Comparison of ENCODE assay signal across 9 cellular contexts in the genomic region with DNA sequence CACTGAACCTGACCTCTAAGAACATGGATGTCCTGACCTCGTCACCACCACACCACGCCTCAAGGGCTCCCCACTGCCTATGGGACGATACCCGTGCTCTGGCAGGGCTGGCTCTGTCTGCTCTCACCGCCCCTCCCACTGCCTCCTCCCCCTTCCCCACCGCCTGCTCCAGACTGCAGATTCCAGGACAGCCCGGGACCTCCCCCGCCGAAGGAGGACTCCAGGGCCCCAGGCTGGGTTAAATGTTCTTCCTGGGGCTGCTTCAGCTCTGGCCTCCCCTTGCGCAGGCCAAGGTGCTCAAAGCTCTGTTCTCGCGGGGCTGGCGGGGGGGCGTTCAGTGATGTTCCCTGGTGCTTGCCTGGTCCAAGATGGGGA. TPM values are rescaled to one million over a fixed set of nuclear protein-coding genes. Genes with fewer than 3 reads are reported as not detected.
A peak's percentile ranks its signal among the peaks of the same experiment; 100 is the strongest.
DNase-seq lines count a peak whose midpoint lies in the region; ATAC-seq and TF ChIP-seq lines count a peak whose summit lies in the region.
"Had no signal": no experiment of that assay in that cellular context is flagged by ENCODE, and none has a peak within 500 bp of the region (broad histone marks: within the 10 kb centered on the region; RNA-seq: fewer than 3 reads in every experiment).

No MANE protein-coding gene starts in this region.

- peak overlapping the region; percentile 13 for H3K4ac ChIP-seq in trophoblast cell (ENCODE audit: low read depth, low read length)

- peak overlapping the region; percentile 35 for H3K14ac ChIP-seq in trophoblast cell (ENCODE audit: low read length)

- peak overlapping the region; percentile 78 for H3K4me2 ChIP-seq in trophoblast cell (ENCODE audit: low read length)

- H4K12ac ChIP-seq in trophoblast cell (ENCODE audit: low read depth, low read length), result peak overlapping the region; percentile 5

- peak overlapping the region; percentile 23 for H2AFZ ChIP-seq in trophoblast cell (ENCODE audit: insufficient read depth, low read length, poor library complexity)

- peak overlapping the region; percentile 63 for H4K8ac ChIP-seq in trophoblast cell (ENCODE audit: low read depth, low read length)

- H2BK12ac ChIP-seq in trophoblast cell (ENCODE audit: low read length), result no peak overlapping the region

- H3K9me3 ChIP-seq in BE2C (no peaks in the 10 kb centered on the region), trophoblast cell (ENCODE audit: insufficient read depth, low read depth, low read length) (peaks cover 5% of the 10 kb centered on the region)

- ATAC-seq in GM21723 (IDR thresholded peaks at IDR 0.05; ENCODE audit: unreplicated experiment), result peak; percentile 18

- DNase-seq in BE2C (peak; percentile 75), T1000 (lab: John Stamatoyannopoulos, UW) (peak; percentile 81), fibroblast of pulmonary artery (ENCODE audit: low read depth) (peak; percentile 62), trophoblast cell (peak in 1 of 2 donors; percentile 47), caudate nucleus (lab: John Stamatoyannopoulos, UW) (no peak), NCI-H69 (lab: John Stamatoyannopoulos, UW) (no peak), OCI-M2 (lab: John Stamatoyannopoulos, UW; ENCODE audit: unreplicated experiment) (no peak)

- H2BK5ac ChIP-seq in trophoblast cell (ENCODE audit: low read depth, low read length, poor library complexity), result peak overlapping the region; percentile 10

- H3K79me1 ChIP-seq in trophoblast cell (ENCODE audit: low read length), result peaks cover 18% of the 10 kb centered on the region

- H3K4me3 ChIP-seq in BE2C (ENCODE audit: low read depth, low read length) (peak overlapping the region; percentile 50), fibroblast of pulmonary artery (replicated peaks; ENCODE audit: low read depth, low read length) (peak overlapping the region; percentile 42), trophoblast cell (ENCODE audit: low read depth, low read length) (peak overlapping the region; percentile 44)
- H3K4me3 ChIP-seq: lung had no signal

- H3K4me1 ChIP-seq in BE2C (0 out of 2 replicates have a peak, but pooled peaks cover 4% of the 10 kb centered on the region), trophoblast cell (ENCODE audit: control insufficient read depth in 1 of 2, insufficient read depth in 2 of 2, low read length in 2 of 2) (peaks cover 25 to 28% of the 10 kb centered on the region in 2 experiments)

- TF ChIP-seq CTCF in BE2C (IDR thresholded peaks at IDR 0.05; ENCODE audit: low read depth, low read length), result no peak
- TF ChIP-seq CTCF in fibroblast of pulmonary artery (IDR thresholded peaks at IDR 0.05; ENCODE audit: low read length, missing control alignments), result no peak

- no peak overlapping the region for H3K23ac ChIP-seq in trophoblast cell (ENCODE audit: low read length)

- no CpG with 5 or more reads among the region's 14 CpGs for WGBS in trophoblast cell (ENCODE audit: extremely low coverage, insufficient coverage, insufficient read length)

- H3K27ac ChIP-seq in trophoblast cell (ENCODE audit: low read depth, low read length), result peak overlapping the region; percentile 76
- no peak overlapping the region for H3K27ac ChIP-seq in caudate nucleus (ENCODE audit: low read depth, low read length)

- peak overlapping the region; percentile 48 for H3K9ac ChIP-seq in trophoblast cell (ENCODE audit: low read length)

- peaks cover 3% of the 10 kb centered on the region for H3K79me2 ChIP-seq in trophoblast cell (ENCODE audit: control insufficient read depth, insufficient read depth, low read length, poor library complexity)

- H3K36me3 ChIP-seq in BE2C (no peaks in the 10 kb centered on the region), trophoblast cell (ENCODE audit: control insufficient read depth in 1 of 2, insufficient read depth in 2 of 2, low read length in 2 of 2) (no peaks in the 10 kb centered on the region)

- peak overlapping the region; percentile 16 for H2BK120ac ChIP-seq in trophoblast cell (ENCODE audit: insufficient read depth, low read length, poor library complexity)

- no peak overlapping the region for H3K18ac ChIP-seq in trophoblast cell (ENCODE audit: low read length)

- H4K91ac ChIP-seq in trophoblast cell (ENCODE audit: low read depth, low read length), result peak overlapping the region; percentile 65

- no peak overlapping the region for H2AK5ac ChIP-seq in trophoblast cell (ENCODE audit: low read length)

- H3K27me3 ChIP-seq in BE2C, result no peaks in the 10 kb centered on the region
- peaks cover 22% of the 10 kb centered on the region for H3K27me3 ChIP-seq in trophoblast cell (ENCODE audit: insufficient read depth, low read length)

RNA-seq across cellular contexts. Expression of a gene that starts 3.1 kb away (rescaled TPM):
- not detected for polyA plus RNA-seq in BE2C (2012; ENCODE audit: insufficient read depth, insufficient read length, low read depth)
- polyA plus RNA-seq in trophoblast cell (2013), result 0.79 and 0.94 TPM in 2 replicates

RNA-seq across cellular contexts. Expression of a gene that starts 4.0 kb away (rescaled TPM):
- 41.3 TPM for polyA plus RNA-seq in BE2C (2012; ENCODE audit: insufficient read depth, insufficient read length, low read depth)
- polyA plus RNA-seq in trophoblast cell (2013), result 21.9 and 22.1 TPM in 2 replicates

RNA-seq across cellular contexts. Expression of a gene that starts 13.1 kb away (rescaled TPM):
- 245 TPM for polyA plus RNA-seq in BE2C (2012; ENCODE audit: insufficient read depth, insufficient read length, low read depth)
- 29.9 and 32.0 TPM in 2 replicates for polyA plus RNA-seq in trophoblast cell (2013)

RNA-seq across cellular contexts. Expression of a gene that starts 24.9 kb away (rescaled TPM):
- polyA plus RNA-seq in BE2C (2012; ENCODE audit: insufficient read depth, insufficient read length, low read depth), result 176 TPM
- polyA plus RNA-seq in trophoblast cell (2013), result 9.2 and 10.0 TPM in 2 replicates

RNA-seq across cellular contexts. Expression of a gene that starts 25.1 kb away (rescaled TPM):
- 238 TPM for polyA plus RNA-seq in BE2C (2012; ENCODE audit: insufficient read depth, insufficient read length, low read depth)
- polyA plus RNA-seq in trophoblast cell (2013), result 54.5 and 58.8 TPM in 2 replicates

Comparison
In these comparisons a context has a peak if more than half of its experiments do, and no peak if none do; other contexts are left out.
1. DNase-seq: peak in BE2C (single experiment), T1000 (single experiment) and fibroblast of pulmonary artery (single experiment); none in caudate nucleus (0 of 61), NCI-H69 (single experiment) and OCI-M2 (single experiment).
2. Peak in every context shown above with its lines, with median percentiles within 50 percentile points of each other: H3K4me3 ChIP-seq.